In the genomic region with DNA sequence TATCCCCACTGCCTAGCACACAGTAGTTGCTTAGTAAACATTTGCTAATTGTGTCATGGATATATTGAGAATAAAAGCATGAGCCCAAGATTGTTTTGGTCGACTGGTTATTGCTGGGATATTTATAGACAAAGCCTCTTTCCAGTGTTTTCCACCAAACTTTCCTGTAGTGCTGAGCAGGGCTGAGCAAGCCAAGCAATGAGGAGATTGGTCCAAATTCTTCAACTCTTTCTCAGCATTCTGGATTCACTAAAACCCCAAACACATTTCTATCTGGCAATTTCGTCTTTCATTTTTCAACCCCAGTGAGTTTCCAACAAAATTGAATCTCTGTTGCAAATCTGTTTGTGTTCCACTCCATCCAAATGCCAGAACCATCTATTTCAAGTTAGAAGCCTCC, we compare ENCODE assay signal across 15 cellular contexts.
"Had no signal": no experiment of that assay in that cellular context is flagged by ENCODE, and none has a peak within 500 bp of the region (broad histone marks: within the 10 kb centered on the region; RNA-seq: fewer than 3 reads in every experiment).

No MANE protein-coding gene starts in this region.

- DNase-seq: activated CD4-positive, alpha-beta T cell treated with anti-CD3 and anti-CD28 coated beads, Interleukin-2, amount 50 U/mL, for 48 hours; activated CD4-positive, CD25-positive, alpha-beta regulatory T cell treated with anti-CD3 and anti-CD28 coated beads, Interleukin-2, amount 50 U/mL, for 72 hours; activated CD8-positive, alpha-beta memory T cell treated with anti-CD3 and anti-CD28 coated beads, Interleukin-2, amount 10 ng/mL, durations not matched to agents 7 days and 5 days; activated effector memory CD4-positive, alpha-beta T cell treated with anti-CD3 and anti-CD28 coated beads, Interleukin-2, amount 50 U/mL, for 16 hours; activated T-cell treated with anti-CD3 and anti-CD28 coated beads, Interleukin-2, amount 50 U/mL, for 4 hours; effector CD4-positive, alpha-beta T cell; immature natural killer cell; lower lobe of right lung; naive thymus-derived CD8-positive, alpha-beta T cell; stimulated activated CD4-positive, alpha-beta T cell treated with anti-CD3 and anti-CD28 coated beads, Interleukin-1b, Interleukin-23, amount 100 ng/mL, for 48 hours; stimulated activated naive B cell treated with anti-CD40 and anti-IgM and Interleukin-4, amounts not matched to agents 10 μg/mL and 1 μg/mL and 100 μg/mL, for 72 hours; SW 1271; upper lobe of left lung had no signal

- H3K9me3 Mint-ChIP-seq: activated T-cell treated with anti-CD3 and anti-CD28 coated beads, Interleukin-2, amount 50 U/mL, for 4 hours; immature natural killer cell had no signal

- ATAC-seq: activated CD8-positive, alpha-beta memory T cell treated with anti-CD3 and anti-CD28 coated beads, Interleukin-2, amount 10 ng/mL, durations not matched to agents 7 days and 5 days; activated T-cell treated with anti-CD3 and anti-CD28 coated beads, Interleukin-2, amount 50 U/mL, for 4 hours; lower lobe of right lung; naive thymus-derived CD8-positive, alpha-beta T cell; right cardiac atrium; stimulated activated naive B cell treated with anti-CD40 and anti-IgM and Interleukin-4, amounts not matched to agents 10 μg/mL and 1 μg/mL and 100 μg/mL, for 72 hours had no signal

- H3K36me3 ChIP-seq: lower lobe of right lung, upper lobe of left lung had no signal

- H3K36me3 Mint-ChIP-seq: activated CD8-positive, alpha-beta memory T cell treated with anti-CD3 and anti-CD28 coated beads, Interleukin-2, amount 10 ng/mL, durations not matched to agents 7 days and 5 days; activated naive CD8-positive, alpha-beta T cell; immature natural killer cell; naive thymus-derived CD8-positive, alpha-beta T cell had no signal

- H3K27ac ChIP-seq: lower lobe of right lung, upper lobe of left lung had no signal

- H3K27me3 Mint-ChIP-seq: stimulated activated naive B cell treated with anti-CD40 and anti-IgM and Interleukin-4, amounts not matched to agents 10 μg/mL and 1 μg/mL and 100 μg/mL, for 72 hours had no signal

- H3K4me1 ChIP-seq: lower lobe of right lung, upper lobe of left lung had no signal

- H3K4me3 ChIP-seq: lower lobe of right lung, upper lobe of left lung had no signal

- H3K4me3 Mint-ChIP-seq: activated CD8-positive, alpha-beta memory T cell treated with anti-CD3 and anti-CD28 coated beads, Interleukin-2, amount 10 ng/mL, durations not matched to agents 7 days and 5 days; activated naive CD8-positive, alpha-beta T cell; activated T-cell treated with anti-CD3 and anti-CD28 coated beads, Interleukin-2, amount 50 U/mL, for 4 hours; immature natural killer cell; naive thymus-derived CD8-positive, alpha-beta T cell; stimulated activated naive B cell treated with anti-CD40 and anti-IgM and Interleukin-4, amounts not matched to agents 10 μg/mL and 1 μg/mL and 100 μg/mL, for 72 hours had no signal

- H3K9me3 ChIP-seq: lower lobe of right lung, upper lobe of left lung had no signal

- H3K27ac Mint-ChIP-seq: activated CD8-positive, alpha-beta memory T cell treated with anti-CD3 and anti-CD28 coated beads, Interleukin-2, amount 10 ng/mL, durations not matched to agents 7 days and 5 days; activated naive CD8-positive, alpha-beta T cell; immature natural killer cell; naive thymus-derived CD8-positive, alpha-beta T cell; stimulated activated naive B cell treated with anti-CD40 and anti-IgM and Interleukin-4, amounts not matched to agents 10 μg/mL and 1 μg/mL and 100 μg/mL, for 72 hours had no signal

- H3K27me3 ChIP-seq: upper lobe of left lung had no signal

- H3K4me1 Mint-ChIP-seq: activated CD8-positive, alpha-beta memory T cell treated with anti-CD3 and anti-CD28 coated beads, Interleukin-2, amount 10 ng/mL, durations not matched to agents 7 days and 5 days; immature natural killer cell; naive thymus-derived CD8-positive, alpha-beta T cell; stimulated activated naive B cell treated with anti-CD40 and anti-IgM and Interleukin-4, amounts not matched to agents 10 μg/mL and 1 μg/mL and 100 μg/mL, for 72 hours had no signal
